24 cellular contexts compared by ENCODE assay signal in genomic region chr3:5811051-5811450, GRCh38.
DNase-seq lines count a peak whose midpoint lies in the region; ATAC-seq and TF ChIP-seq lines count a peak whose summit lies in the region.
"Had no signal": no experiment of that assay in that cellular context is flagged by ENCODE, and none has a peak within 500 bp of the region (broad histone marks: within the 10 kb centered on the region; RNA-seq: fewer than 3 reads in every experiment).

No MANE protein-coding gene starts in this region.

- H3K27me3 Mint-ChIP-seq in WTC11 (ENCODE audit: low read depth), result no peaks in the 10 kb centered on the region
- H3K27me3 Mint-ChIP-seq: CD4-positive, alpha-beta memory T cell; CD4-positive, CD25-positive, alpha-beta regulatory T cell had no signal

- peaks cover 64% of the 10 kb centered on the region for H3K9me3 Mint-ChIP-seq in WTC11

- TF ChIP-seq CTCF in WTC11 (IDR thresholded peaks at IDR 0.05), result no peak

- ATAC-seq in WTC11, result no peak
- no peak for ATAC-seq in GM19397 (IDR thresholded peaks at IDR 0.05; ENCODE audit: unreplicated experiment)
- ATAC-seq: GM12878 had no signal

- H3K27me3 ChIP-seq in BLaER1, result no peaks in the 10 kb centered on the region
- no peaks in the 10 kb centered on the region for H3K27me3 ChIP-seq in BLaER1 treated with 17β-estradiol and CSF1 and Interleukin-3, amounts not matched to agents 10 nM and 100 nM
- no peaks in the 10 kb centered on the region for H3K27me3 ChIP-seq in SJCRH30
- H3K27me3 ChIP-seq: BE2C had no signal

- DNase-seq in SHP77 (lab: John Stamatoyannopoulos, UW), result peak; percentile 14 to 21
- peak; percentile 73 to 84 for DNase-seq in SJCRH30
- no peak for DNase-seq in WTC11 (ENCODE audit: low spot score)
- no peak for DNase-seq in HEK293T (ENCODE audit: extremely low spot score)
- no peak for DNase-seq in RKO (ENCODE audit: low spot score)
- DNase-seq: 8988T; ACHN; BE2C; C1 segment of cervical spinal cord; CD4-positive, alpha-beta memory T cell; CD4-positive, CD25-positive, alpha-beta regulatory T cell; CD8-positive, alpha-beta memory T cell; COR-L47; DMS 273 treated with DMSO at 0.1 percent for 48 hours; DMS153; DMS53; DND-41; EL; GDM1 had no signal

- H3K36me3 ChIP-seq in BLaER1 (no peaks in the 10 kb centered on the region), SJCRH30 (no peaks in the 10 kb centered on the region)
- H3K36me3 ChIP-seq in BLaER1 treated with 17β-estradiol and CSF1 and Interleukin-3, amounts not matched to agents 10 nM and 100 nM, result no peaks in the 10 kb centered on the region
- H3K36me3 ChIP-seq: BE2C had no signal

- H3K4me1 ChIP-seq in BLaER1 (peaks cover 27% of the 10 kb centered on the region), SJCRH30 (peaks cover 38% of the 10 kb centered on the region)
- peaks cover 0 to 26% (median 10%) of the 10 kb centered on the region in 10 experiments; a peak in 9 of 20 replicates for H3K4me1 ChIP-seq in BLaER1 treated with 17β-estradiol and CSF1 and Interleukin-3, amounts not matched to agents 10 nM and 100 nM
- H3K4me1 ChIP-seq: BE2C had no signal

- no peaks in the 10 kb centered on the region for H4K20me1 ChIP-seq in BLaER1
- H4K20me1 ChIP-seq in BLaER1 treated with 17β-estradiol and CSF1 and Interleukin-3, amounts not matched to agents 10 nM and 100 nM, result no peaks in the 10 kb centered on the region

- CTCF ChIA-PET in WTC11 (lab: Charles Lee) (no interaction called here), HEK293T (lab: Yijun Ruan, JAX) (no interaction called here)

- H3K4me3 Mint-ChIP-seq in WTC11, result no peak overlapping the region
- H3K4me3 Mint-ChIP-seq: CD14-positive monocyte; CD4-positive, alpha-beta memory T cell; CD4-positive, CD25-positive, alpha-beta regulatory T cell; CD8-positive, alpha-beta memory T cell had no signal

- H3K27ac Mint-ChIP-seq in WTC11, result no peak overlapping the region
- H3K27ac Mint-ChIP-seq: CD14-positive monocyte; CD4-positive, alpha-beta memory T cell; CD4-positive, CD25-positive, alpha-beta regulatory T cell; CD8-positive, alpha-beta memory T cell had no signal

- H3K4me2 ChIP-seq in BLaER1, result peak overlapping the region; percentile 44
- H3K4me2 ChIP-seq in BLaER1 treated with 17β-estradiol and CSF1 and Interleukin-3, amounts not matched to agents 10 nM and 100 nM, result peak overlapping the region in 7 of 11 experiments; percentile 6 to 49 (median 32); a peak in 13 of 22 replicates

- H3K4me3 ChIP-seq in BLaER1 (no peak overlapping the region), SJCRH30 (no peak overlapping the region)
- H3K4me3 ChIP-seq in BLaER1 treated with 17β-estradiol and CSF1 and Interleukin-3, amounts not matched to agents 10 nM and 100 nM, result no peak overlapping the region
- H3K4me3 ChIP-seq: GM12878 had no signal

- H3K9ac ChIP-seq in BLaER1, result no peak overlapping the region
- H3K9ac ChIP-seq in BLaER1 treated with 17β-estradiol and CSF1 and Interleukin-3, amounts not matched to agents 10 nM and 100 nM, result no peak overlapping the region

- POLR2A ChIA-PET in WTC11 (lab: Charles Lee) (no interaction called here), HEK293T (lab: Yijun Ruan, JAX) (no interaction called here)

- no peaks in the 10 kb centered on the region for H3K9me3 ChIP-seq in BLaER1
- no peaks in the 10 kb centered on the region for H3K9me3 ChIP-seq in BLaER1 treated with 17β-estradiol and CSF1 and Interleukin-3, amounts not matched to agents 10 nM and 100 nM (replicated peaks in 1 of 11)
- no peaks in the 10 kb centered on the region for H3K9me3 ChIP-seq in SJCRH30 (replicated peaks)
- H3K9me3 ChIP-seq: BE2C had no signal

- H3K4me1 Mint-ChIP-seq in WTC11, result peaks cover 5% of the 10 kb centered on the region
- H3K4me1 Mint-ChIP-seq: CD14-positive monocyte; CD4-positive, alpha-beta memory T cell; CD4-positive, CD25-positive, alpha-beta regulatory T cell; CD8-positive, alpha-beta memory T cell had no signal

- H3K27ac ChIP-seq in BLaER1 (no peak overlapping the region), SJCRH30 (peak overlapping the region; percentile 95)
- H3K27ac ChIP-seq in BLaER1 treated with 17β-estradiol and CSF1 and Interleukin-3, amounts not matched to agents 10 nM and 100 nM, result no peak overlapping the region

- peaks cover 30% of the 10 kb centered on the region for H3K36me3 Mint-ChIP-seq in WTC11
- H3K36me3 Mint-ChIP-seq: CD14-positive monocyte; CD4-positive, alpha-beta memory T cell; CD4-positive, CD25-positive, alpha-beta regulatory T cell; CD8-positive, alpha-beta memory T cell had no signal

TF ChIP-seq in WTC11, 78 proteins besides CTCF, POLR2A, EP300 and RAD21 (continues in another document):
- no peak for TF ChIP-seq TEAD4 (CRISPR knock-in tag; IDR thresholded peaks at IDR 0.05)
- no peak for TF ChIP-seq ATF1 (CRISPR knock-in tag; IDR thresholded peaks at IDR 0.05)
- no peak for TF ChIP-seq ZBTB43 (CRISPR knock-in tag; IDR thresholded peaks at IDR 0.05)
- no peak for TF ChIP-seq USF2 (CRISPR knock-in tag; IDR thresholded peaks at IDR 0.05)
- no peak for TF ChIP-seq ZNF232 (CRISPR knock-in tag; IDR thresholded peaks at IDR 0.05)
- TF ChIP-seq, protein P1, sequence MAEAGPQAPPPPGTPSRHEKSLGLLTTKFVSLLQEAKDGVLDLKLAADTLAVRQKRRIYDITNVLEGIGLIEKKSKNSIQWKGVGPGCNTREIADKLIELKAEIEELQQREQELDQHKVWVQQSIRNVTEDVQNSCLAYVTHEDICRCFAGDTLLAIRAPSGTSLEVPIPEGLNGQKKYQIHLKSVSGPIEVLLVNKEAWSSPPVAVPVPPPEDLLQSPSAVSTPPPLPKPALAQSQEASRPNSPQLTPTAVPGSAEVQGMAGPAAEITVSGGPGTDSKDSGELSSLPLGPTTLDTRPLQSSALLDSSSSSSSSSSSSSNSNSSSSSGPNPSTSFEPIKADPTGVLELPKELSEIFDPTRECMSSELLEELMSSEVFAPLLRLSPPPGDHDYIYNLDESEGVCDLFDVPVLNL (CRISPR knock-in tag; IDR thresholded peaks at IDR 0.05; ENCODE audit: borderline replicate concordance, low read depth), result no peak
- no peak for TF ChIP-seq RELA (CRISPR knock-in tag; IDR thresholded peaks at IDR 0.05; ENCODE audit: borderline replicate concordance)

TF ChIP-seq in HEK293T, 16 proteins besides CTCF, POLR2A, EP300 and RAD21:
- TF ChIP-seq, protein P2, sequence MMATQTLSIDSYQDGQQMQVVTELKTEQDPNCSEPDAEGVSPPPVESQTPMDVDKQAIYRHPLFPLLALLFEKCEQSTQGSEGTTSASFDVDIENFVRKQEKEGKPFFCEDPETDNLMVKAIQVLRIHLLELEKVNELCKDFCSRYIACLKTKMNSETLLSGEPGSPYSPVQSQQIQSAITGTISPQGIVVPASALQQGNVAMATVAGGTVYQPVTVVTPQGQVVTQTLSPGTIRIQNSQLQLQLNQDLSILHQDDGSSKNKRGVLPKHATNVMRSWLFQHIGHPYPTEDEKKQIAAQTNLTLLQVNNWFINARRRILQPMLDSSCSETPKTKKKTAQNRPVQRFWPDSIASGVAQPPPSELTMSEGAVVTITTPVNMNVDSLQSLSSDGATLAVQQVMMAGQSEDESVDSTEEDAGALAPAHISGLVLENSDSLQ (IDR thresholded peaks at IDR 0.05), result no peak
- no peak for TF ChIP-seq FOXM1 (IDR thresholded peaks at IDR 0.05; ENCODE audit: borderline replicate concordance)
- TF ChIP-seq TARDBP (IDR thresholded peaks at IDR 0.05), result no peak
- no peak for TF ChIP-seq ZNF384 (IDR thresholded peaks at IDR 0.05)
- no peak for TF ChIP-seq CTBP1 (IDR thresholded peaks at IDR 0.05; ENCODE audit: borderline replicate concordance)
- TF ChIP-seq ELF4 (IDR thresholded peaks at IDR 0.05), result no peak
- TF ChIP-seq ARNT (IDR thresholded peaks at IDR 0.05), result no peak
- no peak for TF ChIP-seq FOXK2 (IDR thresholded peaks at IDR 0.05)
- TF ChIP-seq LEF1 (IDR thresholded peaks at IDR 0.05; ENCODE audit: borderline replicate concordance), result no peak
- TF ChIP-seq BHLHE40 (IDR thresholded peaks at IDR 0.05; ENCODE audit: borderline replicate concordance), result no peak
- no peak for TF ChIP-seq SUZ12 (IDR thresholded peaks at IDR 0.05)

Comparison
In these comparisons a context has a peak if more than half of its experiments do, and no peak if none do; other contexts are left out.
1. DNase-seq: peak in SHP77 (2 of 2) and SJCRH30 (2 of 2); none in WTC11 (single experiment), HEK293T (single experiment) and RKO (single experiment).